ENCODE assay signal across 12 cellular contexts in the genomic region with DNA sequence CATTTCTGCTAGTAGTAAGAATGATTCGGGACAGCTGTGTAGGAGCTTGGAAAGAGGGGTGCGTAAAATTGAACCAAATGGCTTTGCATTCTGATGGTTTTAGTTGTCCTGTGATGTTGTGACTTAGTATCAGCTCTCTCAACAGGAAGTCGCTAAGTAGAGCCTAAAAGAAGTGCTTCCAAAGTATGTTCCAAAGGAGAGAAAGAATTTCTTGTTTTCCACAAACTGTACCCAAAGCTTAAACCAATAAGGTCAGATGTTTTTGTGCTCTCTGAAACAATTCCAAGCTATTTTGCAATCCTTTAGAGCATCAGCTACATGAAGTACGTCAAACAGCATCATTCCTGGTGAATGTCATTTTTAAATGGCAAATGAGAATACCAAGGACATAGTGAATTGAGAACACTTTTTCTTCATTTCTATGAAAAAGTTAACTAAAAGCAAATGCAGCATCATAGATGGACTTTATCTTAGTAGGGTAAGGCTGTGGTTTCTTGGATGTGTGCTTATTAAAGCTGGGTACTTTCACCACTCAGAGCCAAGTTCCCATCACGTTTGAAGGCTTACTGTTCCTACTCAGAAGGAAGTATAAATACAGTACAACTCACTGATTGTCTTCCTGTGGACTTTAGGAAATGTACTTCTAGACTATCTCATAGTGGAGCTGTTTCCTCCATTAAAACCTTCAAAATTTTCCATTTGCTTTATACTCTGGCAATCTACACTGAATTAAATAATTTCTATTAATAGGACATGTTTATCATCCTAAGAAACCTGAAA.
DNase-seq lines count a peak whose midpoint lies in the region; ATAC-seq and TF ChIP-seq lines count a peak whose summit lies in the region.
"Had no signal": no experiment of that assay in that cellular context is flagged by ENCODE, and none has a peak within 500 bp of the region (broad histone marks: within the 10 kb centered on the region; RNA-seq: fewer than 3 reads in every experiment).

No MANE protein-coding gene starts in this region.

- WGBS in suprapubic skin: 40% methylated on average over 5 of the region's 5 CpGs

- H3K27me3 Mint-ChIP-seq in mesothelial cell of epicardium (ENCODE audit: low read depth): no peaks in the 10 kb centered on the region
- peaks cover 14% of the 10 kb centered on the region for H3K27me3 Mint-ChIP-seq in activated CD4-positive, alpha-beta memory T cell treated with anti-CD3 and anti-CD28 coated beads, Interleukin-2, amount 10 ng/mL, durations not matched to agents 7 days and 5 days

- H3K4me1 ChIP-seq in Peyer's patch (peaks cover 0 to 15% (median 2%) of the 10 kb centered on the region in 4 donors), suprapubic skin (peaks cover 13% of the 10 kb centered on the region)

- CTCF ChIA-PET in activated CD4-positive, alpha-beta memory T cell treated with anti-CD3 and anti-CD28 coated beads, Interleukin-2, amount 10 ng/mL, durations not matched to agents 7 days and 5 days (lab: Charles Lee): no interaction called here

- peaks cover 32% of the 10 kb centered on the region for H3K36me3 Mint-ChIP-seq in mesothelial cell of epicardium
- no peaks in the 10 kb centered on the region for H3K36me3 Mint-ChIP-seq in activated CD4-positive, alpha-beta memory T cell treated with anti-CD3 and anti-CD28 coated beads, Interleukin-2, amount 10 ng/mL, durations not matched to agents 7 days and 5 days (ENCODE audit: low read depth)

- peaks cover 0 to 7% (median 0%) of the 10 kb centered on the region in 3 donors for H3K36me3 ChIP-seq in Peyer's patch
- no peaks in the 10 kb centered on the region for H3K36me3 ChIP-seq in suprapubic skin

- TF ChIP-seq CTCF in Peyer's patch (IDR thresholded peaks at IDR 0.05): no peak
- TF ChIP-seq CTCF in fibroblast of mammary gland (conservative IDR thresholded peaks at IDR 0.05; ENCODE audit: control insufficient read depth, insufficient read depth, low read depth, low read length): no peak
- TF ChIP-seq CTCF in mesothelial cell of epicardium (IDR thresholded peaks at IDR 0.05; ENCODE audit: unreplicated experiment): no peak
- no peak for TF ChIP-seq CTCF in suprapubic skin (IDR thresholded peaks at IDR 0.05)

- POLR2A ChIA-PET in activated CD4-positive, alpha-beta memory T cell treated with anti-CD3 and anti-CD28 coated beads, Interleukin-2, amount 10 ng/mL, durations not matched to agents 7 days and 5 days (lab: Charles Lee): no interaction called here

- H3K27ac Mint-ChIP-seq in mesothelial cell of epicardium: peak overlapping the region; percentile 28
- no peak overlapping the region for H3K27ac Mint-ChIP-seq in activated CD4-positive, alpha-beta memory T cell treated with anti-CD3 and anti-CD28 coated beads, Interleukin-2, amount 10 ng/mL, durations not matched to agents 7 days and 5 days
- H3K27ac Mint-ChIP-seq: activated naive CD4-positive, alpha-beta T cell treated with anti-CD3 and anti-CD28 coated beads for 36 hours had no signal

- TF ChIP-seq POLR2A in Peyer's patch (IDR thresholded peaks at IDR 0.05) (no peak), suprapubic skin (IDR thresholded peaks at IDR 0.05) (no peak)

- H3K27ac ChIP-seq in Peyer's patch (peak overlapping the region; percentile 40 to 82 (median 69)), suprapubic skin (peak overlapping the region; percentile 77)

- no peak for TF ChIP-seq EP300 in suprapubic skin (IDR thresholded peaks at IDR 0.05)

- no peak for DNase-seq in Peyer's patch
- DNase-seq in fibroblast of mammary gland (ENCODE audit: low read depth): peak; percentile 93
- no peak for DNase-seq in mesothelial cell of epicardium (ENCODE audit: low spot score in 2 of 2, unreplicated experiment in 2 of 2)
- no peak for DNase-seq in suprapubic skin (ENCODE audit: low spot score in 2 of 2)
- no peak for DNase-seq in effector CD4-positive, alpha-beta T cell
- no peak for DNase-seq in stimulated activated CD4-positive, alpha-beta T cell treated with anti-CD3 and anti-CD28 coated beads, Interleukin-2, amount 100 ng/mL, for 48 hours
- DNase-seq in activated CD4-positive, alpha-beta memory T cell treated with anti-CD3 and anti-CD28 coated beads, Interleukin-2, amount 10 ng/mL, durations not matched to agents 7 days and 5 days: no peak
- DNase-seq: activated CD4-positive, alpha-beta T cell treated with anti-CD3 and anti-CD28 coated beads, Interleukin-2, amount 50 U/mL, for 1 hour; activated naive CD4-positive, alpha-beta T cell treated with anti-CD3 and anti-CD28 coated beads for 36 hours; effector CD8-positive, alpha-beta T cell; NCI-H187 treated with DMSO at 0.1 percent for 48 hours had no signal

- no peak overlapping the region for H3K4me3 Mint-ChIP-seq in mesothelial cell of epicardium
- H3K4me3 Mint-ChIP-seq in activated CD4-positive, alpha-beta memory T cell treated with anti-CD3 and anti-CD28 coated beads, Interleukin-2, amount 10 ng/mL, durations not matched to agents 7 days and 5 days: no peak overlapping the region
- H3K4me3 Mint-ChIP-seq: activated naive CD4-positive, alpha-beta T cell treated with anti-CD3 and anti-CD28 coated beads for 36 hours had no signal

- H3K9me3 Mint-ChIP-seq in mesothelial cell of epicardium: peaks cover 31% of the 10 kb centered on the region
- peaks cover 2% of the 10 kb centered on the region for H3K9me3 Mint-ChIP-seq in activated CD4-positive, alpha-beta memory T cell treated with anti-CD3 and anti-CD28 coated beads, Interleukin-2, amount 10 ng/mL, durations not matched to agents 7 days and 5 days

- peaks cover 31% of the 10 kb centered on the region for H3K4me1 Mint-ChIP-seq in mesothelial cell of epicardium
- H3K4me1 Mint-ChIP-seq in activated CD4-positive, alpha-beta memory T cell treated with anti-CD3 and anti-CD28 coated beads, Interleukin-2, amount 10 ng/mL, durations not matched to agents 7 days and 5 days: no peaks in the 10 kb centered on the region

- no peak for ATAC-seq in GM21825 (IDR thresholded peaks at IDR 0.05; ENCODE audit: unreplicated experiment)

- H3K9me3 ChIP-seq in Peyer's patch (peaks cover 0 to 3% (median 0%) of the 10 kb centered on the region in 4 donors), suprapubic skin (peaks cover 4% of the 10 kb centered on the region)

- H3K27me3 ChIP-seq in Peyer's patch (no peaks in the 10 kb centered on the region), suprapubic skin (no peaks in the 10 kb centered on the region)

- no peak overlapping the region for H3K4me3 ChIP-seq in Peyer's patch
- H3K4me3 ChIP-seq in fibroblast of mammary gland (ENCODE audit: control insufficient read depth, low read depth, low read length): no peak overlapping the region
- no peak overlapping the region for H3K4me3 ChIP-seq in suprapubic skin
